In genomic region chr18:48676756-48677368, GRCh38 we compare ENCODE assay signal across 1 cellular context.
TF ChIP-seq lines count a peak whose summit lies in the region.

No MANE protein-coding gene starts in this region.

TF ChIP-seq in HepG2, 621 proteins besides CTCF, POLR2A, EP300 and RAD21 (continued from another document):
- no peak for TF ChIP-seq PTBP1 (IDR thresholded peaks at IDR 0.05; ENCODE audit: low read depth, low read length, poor library complexity, severe bottlenecking)
- TF ChIP-seq TSC22D2 (CRISPR knock-in tag; IDR thresholded peaks at IDR 0.05; ENCODE audit: borderline replicate concordance): 0 out of 2 replicates have a peak, but pooled peaks have one; percentile 38
- TF ChIP-seq ZNF574 (CRISPR knock-in tag; IDR thresholded peaks at IDR 0.05): 0 out of 2 replicates have a peak, but pooled peaks have one; percentile 16
- TF ChIP-seq ZGPAT (CRISPR knock-in tag; IDR thresholded peaks at IDR 0.05): 0 out of 2 replicates have a peak, but pooled peaks have one; percentile 19
- TF ChIP-seq KAT8 (CRISPR knock-in tag; IDR thresholded peaks at IDR 0.05): peak; percentile 26; the same call in 1 of the 2 replicates
- TF ChIP-seq ZBTB40 (IDR thresholded peaks at IDR 0.05): no peak
- peak; percentile 37; the same call in 1 of the 2 replicates for TF ChIP-seq ZBTB40 (CRISPR knock-in tag; IDR thresholded peaks at IDR 0.05)
- peak; percentile 85 for TF ChIP-seq STAG1 (CRISPR knock-in tag; IDR thresholded peaks at IDR 0.05)
- TF ChIP-seq ZNF7 (CRISPR knock-in tag; IDR thresholded peaks at IDR 0.05): no peak
- TF ChIP-seq PATZ1 (CRISPR knock-in tag; IDR thresholded peaks at IDR 0.05): peak; percentile 36; the same call in 1 of the 2 replicates
- TF ChIP-seq ZNF687 (CRISPR knock-in tag; IDR thresholded peaks at IDR 0.05): peak; percentile 52
- no peak for TF ChIP-seq PREB (CRISPR knock-in tag; IDR thresholded peaks at IDR 0.05)
- 0 out of 4 replicates have a peak, but pooled peaks of 1 of the 2 experiments have one; percentile 32 for TF ChIP-seq HMGXB4 (CRISPR knock-in tag; IDR thresholded peaks at IDR 0.05; ENCODE audit: borderline replicate concordance in 1 of 2, low read depth in 1 of 2)
- no peak for TF ChIP-seq ZNF678 (CRISPR knock-in tag; IDR thresholded peaks at IDR 0.05)
- no peak for TF ChIP-seq ZNF674 (CRISPR knock-in tag; IDR thresholded peaks at IDR 0.05; ENCODE audit: low read depth)
- 0 out of 2 replicates have a peak, but pooled peaks have one; percentile 37 for TF ChIP-seq KDM3A (CRISPR knock-in tag; IDR thresholded peaks at IDR 0.05; ENCODE audit: low read depth)
- no peak for TF ChIP-seq ZNF326 (CRISPR knock-in tag; IDR thresholded peaks at IDR 0.05; ENCODE audit: borderline replicate concordance)
- no peak for TF ChIP-seq SNAI1 (CRISPR knock-in tag; IDR thresholded peaks at IDR 0.05; ENCODE audit: borderline replicate concordance)
- TF ChIP-seq PAF1 (CRISPR knock-in tag; IDR thresholded peaks at IDR 0.05): no peak
- TF ChIP-seq ISX (CRISPR knock-in tag; conservative IDR thresholded peaks at IDR 0.05): no peak
- peak; percentile 48; the same call in 1 of the 2 replicates for TF ChIP-seq ZBTB7B (CRISPR knock-in tag; IDR thresholded peaks at IDR 0.05)
- no peak for TF ChIP-seq RARG (CRISPR knock-in tag; IDR thresholded peaks at IDR 0.05; ENCODE audit: low read depth)
- no peak for TF ChIP-seq REL (CRISPR knock-in tag; conservative IDR thresholded peaks at IDR 0.05)
- 0 out of 2 replicates have a peak, but pooled peaks have one; percentile 19 for TF ChIP-seq IRF2 (CRISPR knock-in tag; IDR thresholded peaks at IDR 0.05)
